Comparison of ENCODE assay signal across 26 cellular contexts in the genomic region with DNA sequence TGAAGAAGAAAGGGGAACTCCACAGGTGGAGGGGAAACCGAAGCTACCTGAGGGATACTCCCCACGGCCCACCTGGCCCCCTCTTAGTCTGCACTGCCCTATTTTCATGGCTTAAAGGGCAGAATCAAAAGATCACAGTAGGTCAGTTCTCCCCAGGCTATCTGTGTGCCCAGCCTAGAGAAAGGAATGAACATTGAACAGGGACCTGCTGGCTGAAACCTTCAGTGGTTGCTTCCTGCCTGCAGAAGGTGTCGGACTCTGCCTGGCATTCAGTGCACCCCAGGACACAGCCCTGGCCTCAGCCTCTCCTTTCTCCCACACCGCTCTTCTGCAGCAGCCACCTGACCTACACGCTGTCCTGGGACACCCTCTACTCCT.
DNase-seq lines count a peak whose midpoint lies in the region; ATAC-seq, FAIRE-seq and TF ChIP-seq lines count a peak whose summit lies in the region.
"Had no signal": no experiment of that assay in that cellular context is flagged by ENCODE, and none has a peak within 500 bp of the region (broad histone marks: within the 10 kb centered on the region; RNA-seq: fewer than 3 reads in every experiment).

No MANE protein-coding gene starts in this region.

- TF ChIP-seq POLR2A in HepG2 (IDR thresholded peaks at IDR 0.05; ENCODE audit: insufficient read depth in 1 of 2, low read depth in 2 of 2, low read length in 2 of 2) = no peak
- TF ChIP-seq POLR2A in thyroid gland (IDR thresholded peaks at IDR 0.05) = no peak

- 64% methylated on average over 5 of the region's 5 CpGs for WGBS in HepG2 (ENCODE audit: low lambda C conversion rate)
- WGBS in pancreas, 2 donors = 66 to 80% methylated on average over 5 of the region's 5 CpGs
- 92 to 94% methylated on average over 3 to 5 of the region's 5 CpGs for WGBS in thyroid gland, 2 donors

- CTCF ChIA-PET in HepG2 (lab: Yijun Ruan, JAX; ENCODE audit: low intra/inter-chr PET ratio, low total read pairs) = no interaction called here

- TF ChIP-seq EP300 in HepG2 (IDR thresholded peaks at IDR 0.05; ENCODE audit: low read depth in 2 of 2, low read length in 2 of 2) = no peak
- TF ChIP-seq EP300 in HepG2 (CRISPR knock-in tag; IDR thresholded peaks at IDR 0.05; ENCODE audit: borderline replicate concordance) = no peak

- H3K9ac ChIP-seq in HepG2 (ENCODE audit: insufficient read depth, low read depth, low read length) = no peak overlapping the region
- H3K9ac ChIP-seq: BLaER1 treated with 17β-estradiol and CSF1 and Interleukin-3, amounts not matched to agents 10 nM and 100 nM had no signal

- H2AFZ ChIP-seq in HepG2 (ENCODE audit: low read length) = no peak overlapping the region

- FAIRE-seq in HepG2 (lab: Jason Lieb, UNC) = no peak
- no peak for FAIRE-seq in pancreas (lab: Jason Lieb, UNC)

- H3K79me2 ChIP-seq in HepG2 (ENCODE audit: insufficient read depth, low read length) = no peaks in the 10 kb centered on the region

- H3K4me3 ChIP-seq in right atrium auricular region = no peak overlapping the region
- H3K4me3 ChIP-seq in HepG2 (replicated peaks in 1 of 3; ENCODE audit: insufficient read depth in 1 of 3, low read depth in 2 of 3, low read length in 3 of 3) = 0 out of 6 replicates have a peak overlapping the region, but pooled peaks of 1 of the 3 experiments have one; percentile 43
- no peak overlapping the region for H3K4me3 ChIP-seq in pancreas
- no peak overlapping the region for H3K4me3 ChIP-seq in thyroid gland (replicated peaks in 1 of 3)
- H3K4me3 ChIP-seq: BLaER1 treated with 17β-estradiol and CSF1 and Interleukin-3, amounts not matched to agents 10 nM and 100 nM had no signal

- no peaks in the 10 kb centered on the region for H4K20me1 ChIP-seq in HepG2 (ENCODE audit: insufficient read depth, low read length)
- H4K20me1 ChIP-seq: BLaER1 treated with 17β-estradiol and CSF1 and Interleukin-3, amounts not matched to agents 10 nM and 100 nM had no signal

- intact Hi-C loops in Right ventricle myocardium superior (cut with DNase I) = no loop called here
- intact Hi-C loops in HepG2 (cut with micrococcal nuclease; ENCODE audit: unreplicated experiment) = no loop called here
- intact Hi-C loops in pancreas (cut with DNase I) = no loop called here
- intact Hi-C loops in thyroid gland (cut with DNase I) = no loop called here

- no peak for TF ChIP-seq RAD21 in HepG2 (CRISPR knock-in tag; IDR thresholded peaks at IDR 0.05)

- DNase-seq in Right ventricle myocardium superior = peak; percentile 12
- DNase-seq in right atrium auricular region (ENCODE audit: low spot score) = no peak
- no peak for DNase-seq in HepG2 (ENCODE audit: low spot score)
- DNase-seq in pancreas = peak in 1 of 6 donors; percentile 46
- DNase-seq in NCI-H1417 (lab: John Stamatoyannopoulos, UW) = no peak
- DNase-seq in NCI-H526 treated with DMSO at 0.1 percent for 48 hours (lab: John Stamatoyannopoulos, UW) = no peak
- no peak for DNase-seq in COLO668 (lab: John Stamatoyannopoulos, UW; ENCODE audit: unreplicated experiment)
- DNase-seq in thyroid gland = no peak
- DNase-seq: ACHN; CD8-positive, alpha-beta memory T cell; DMS53; GF-D8; GOT3; HCEC 1CT; KBM-7; MM.1S; NCI-H1048; NCI-H1436; NCI-H187 treated with DMSO at 0.1 percent for 48 hours; NCI-H2107; NCI-H446 treated with DMSO at 0.1 percent for 48 hours; NCI-H69; NK-92 treated with Interleukin-12 subunit alpha and Interleukin-12 subunit beta, amount 100 ng/mL, for 24 hours had no signal

- peaks cover 0 to 7% of the 10 kb centered on the region in 2 donors for H3K4me1 ChIP-seq in right atrium auricular region
- H3K4me1 ChIP-seq in HepG2 (ENCODE audit: insufficient read depth, low read length) = peaks cover 14% of the 10 kb centered on the region
- peaks cover 5 to 17% (median 6%) of the 10 kb centered on the region in 3 donors for H3K4me1 ChIP-seq in pancreas
- H3K4me1 ChIP-seq in thyroid gland = no peaks in the 10 kb centered on the region

- H3K9me3 ChIP-seq in right atrium auricular region = no peaks in the 10 kb centered on the region
- H3K9me3 ChIP-seq in HepG2 (ENCODE audit: low read length) = no peaks in the 10 kb centered on the region
- no peaks in the 10 kb centered on the region for H3K9me3 ChIP-seq in pancreas
- no peaks in the 10 kb centered on the region for H3K9me3 ChIP-seq in thyroid gland

- no peak for TF ChIP-seq CTCF in right atrium auricular region (IDR thresholded peaks at IDR 0.05)
- no peak for TF ChIP-seq CTCF in HepG2 (CRISPR knock-in tag; IDR thresholded peaks at IDR 0.05)
- no peak for TF ChIP-seq CTCF in pancreas (IDR thresholded peaks at IDR 0.05)
- TF ChIP-seq CTCF in thyroid gland (IDR thresholded peaks at IDR 0.05) = no peak

- H3K36me3 ChIP-seq in right atrium auricular region (no peaks in the 10 kb centered on the region), HepG2 (replicated peaks in 1 of 2; ENCODE audit: control insufficient read depth in 1 of 2, insufficient read depth in 2 of 2, low read length in 2 of 2) (no peaks in the 10 kb centered on the region), pancreas (no peaks in the 10 kb centered on the region), thyroid gland (no peaks in the 10 kb centered on the region)

- ATAC-seq in Right ventricle myocardium superior (ENCODE audit: poor library complexity) = no peak
- peak; percentile 30 for ATAC-seq in HepG2
- peak; percentile 13 to 53 (median 28) for ATAC-seq in pancreas

- POLR2A ChIA-PET in HepG2 (lab: Yijun Ruan, JAX) = no interaction called here

- peak overlapping the region; percentile 51; the same call in 1 of the 2 replicates for H3K4me2 ChIP-seq in HepG2 (ENCODE audit: low read depth, low read length)
- H3K4me2 ChIP-seq: BLaER1 treated with 17β-estradiol and CSF1 and Interleukin-3, amounts not matched to agents 10 nM and 100 nM had no signal

- in situ Hi-C loops in HepG2 (cut with HindIII; ENCODE audit: extremely low pct_ligation_motif_present, low pct_unique_long_range_greater_than_20kb) = no loop called here

- H3K27ac ChIP-seq in right atrium auricular region (no peak overlapping the region), HepG2 (ENCODE audit: extremely low read length, insufficient read depth, low read length) (no peak overlapping the region), pancreas (peak overlapping the region in 1 of 4 donors; percentile 52), thyroid gland (no peak overlapping the region)
- H3K27ac ChIP-seq: 22Rv1; BLaER1 treated with 17β-estradiol and CSF1 and Interleukin-3, amounts not matched to agents 10 nM and 100 nM; HL-60 had no signal

- no TSS peak for BruUV-seq in HepG2 (replicated peaks; lab: Mats Ljungman, UMichigan)

- H3K27me3 ChIP-seq in right atrium auricular region = no peaks in the 10 kb centered on the region
- H3K27me3 ChIP-seq in HepG2 (ENCODE audit: control insufficient read depth in 1 of 2, insufficient read depth in 2 of 2, low read length in 2 of 2) = 0 out of 5 replicates have a peak, but pooled peaks cover 0 to 2% of the 10 kb centered on the region in 2 experiments
- no peaks in the 10 kb centered on the region for H3K27me3 ChIP-seq in pancreas
- no peaks in the 10 kb centered on the region for H3K27me3 ChIP-seq in thyroid gland
- H3K27me3 ChIP-seq: BLaER1 treated with 17β-estradiol and CSF1 and Interleukin-3, amounts not matched to agents 10 nM and 100 nM had no signal

TF ChIP-seq in HepG2, 621 proteins besides CTCF, POLR2A, EP300 and RAD21:
- TF ChIP-seq FOXP4 (CRISPR knock-in tag; IDR thresholded peaks at IDR 0.05) (no peak), U2AF2 (IDR thresholded peaks at IDR 0.05; ENCODE audit: low read depth, low read length) (no peak), YEATS2 (CRISPR knock-in tag; IDR thresholded peaks at IDR 0.05; ENCODE audit: borderline replicate concordance) (no peak), EED (CRISPR knock-in tag; IDR thresholded peaks at IDR 0.05) (no peak), ZFAT (CRISPR knock-in tag; conservative IDR thresholded peaks at IDR 0.05) (no peak), REPIN1 (CRISPR knock-in tag; IDR thresholded peaks at IDR 0.05; ENCODE audit: borderline replicate concordance, low read depth) (no peak), ZNF841 (CRISPR knock-in tag; IDR thresholded peaks at IDR 0.05; ENCODE audit: borderline replicate concordance) (no peak), RARA (CRISPR knock-in tag; IDR thresholded peaks at IDR 0.05) (no peak), ZFP36L2 (CRISPR knock-in tag; IDR thresholded peaks at IDR 0.05) (no peak), IRF2 (CRISPR knock-in tag; IDR thresholded peaks at IDR 0.05) (no peak)
TF ChIP-seq in HepG2: peak in this region for 0.
